23 cellular contexts compared by ENCODE assay signal in the genomic region with DNA sequence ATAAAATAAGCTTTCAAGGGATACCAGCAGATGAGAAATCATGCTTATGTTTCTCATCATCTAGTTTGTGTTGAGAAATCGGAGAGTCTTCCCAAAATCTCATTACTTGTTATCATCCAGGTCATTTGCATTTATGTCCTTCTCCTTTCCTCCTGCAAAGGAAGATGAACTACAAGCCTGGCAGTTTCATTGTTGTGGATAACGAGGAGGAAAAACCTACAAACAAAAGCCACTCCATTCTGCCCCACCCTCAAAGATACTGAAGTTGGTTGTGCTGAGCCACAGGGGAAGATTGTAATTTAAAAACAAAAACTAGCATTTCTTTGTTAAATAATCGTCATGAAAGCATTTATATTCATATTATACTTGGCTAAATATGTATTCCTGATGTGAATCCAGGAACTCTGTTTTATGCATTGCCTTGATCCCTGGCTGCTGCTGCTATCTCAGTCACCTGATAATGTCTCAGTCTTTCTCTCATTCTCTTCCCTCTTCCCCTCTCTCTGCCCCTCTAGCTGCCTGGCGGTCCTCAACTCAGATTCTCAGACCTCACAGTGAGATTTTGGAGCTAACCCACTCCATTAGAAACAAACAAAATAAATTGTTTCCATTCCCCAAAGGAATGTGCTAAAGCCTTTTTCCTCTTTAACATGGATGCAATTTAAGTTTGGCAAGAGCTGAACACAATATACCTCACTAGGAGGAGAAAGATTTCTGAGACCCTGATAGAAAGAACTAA.
"Had no signal": no experiment of that assay in that cellular context is flagged by ENCODE, and none has a peak within 500 bp of the region (broad histone marks: within the 10 kb centered on the region; RNA-seq: fewer than 3 reads in every experiment).

No MANE protein-coding gene starts in this region.

- H3K36me3 ChIP-seq: brain microvascular endothelial cell, esophagus muscularis mucosa, heart left ventricle, neutrophil, ovary, prostate gland, spleen, thyroid gland had no signal

- H3K4me3 Mint-ChIP-seq: activated CD4-positive, alpha-beta T cell treated with anti-CD3 and anti-CD28 coated beads, Interleukin-2, amount 10 ng/mL, durations not matched to agents 7 days and 5 days; activated CD8-positive, alpha-beta T cell treated with anti-CD3 and anti-CD28 coated beads, Interleukin-2, amount 10 ng/mL, durations not matched to agents 7 days and 5 days; activated naive CD4-positive, alpha-beta T cell treated with anti-CD3 and anti-CD28 coated beads, Interleukin-2, amount 50 U/mL, for 24 hours; activated T-helper 1 cell treated with anti-CD3 and anti-CD28 coated beads, Interleukin-12 subunit alpha, Interleukin-12 subunit beta, Interleukin-2, Interleukin-4 antibody, amounts not matched to agents 30 ng/mL and 10 ng/mL and 1 ng/mL, durations not matched to agents 14 hours and 24 hours and 36 hours; mesothelial cell of epicardium; naive thymus-derived CD8-positive, alpha-beta T cell had no signal

- H3K27me3 ChIP-seq: brain microvascular endothelial cell, esophagus muscularis mucosa, heart left ventricle, neutrophil, ovary, spleen, thyroid gland had no signal

- H3K9me3 ChIP-seq: esophagus muscularis mucosa, heart left ventricle, neutrophil, ovary, prostate gland, thyroid gland had no signal

- H3K9me3 Mint-ChIP-seq: activated CD4-positive, alpha-beta T cell treated with anti-CD3 and anti-CD28 coated beads, Interleukin-2, amount 10 ng/mL, durations not matched to agents 7 days and 5 days; activated naive CD4-positive, alpha-beta T cell treated with anti-CD3 and anti-CD28 coated beads, Interleukin-2, amount 50 U/mL, for 24 hours; activated T-helper 1 cell treated with anti-CD3 and anti-CD28 coated beads, Interleukin-12 subunit alpha, Interleukin-12 subunit beta, Interleukin-2, Interleukin-4 antibody, amounts not matched to agents 30 ng/mL and 10 ng/mL and 1 ng/mL, durations not matched to agents 14 hours and 24 hours and 36 hours; mesothelial cell of epicardium had no signal

- H3K4me3 ChIP-seq: esophagus muscularis mucosa, heart left ventricle, ovary, prostate gland, spleen, thyroid gland had no signal

- H3K4me1 ChIP-seq: prostate gland, spleen, thyroid gland had no signal

- DNase-seq: activated CD4-positive, alpha-beta T cell treated with anti-CD3 and anti-CD28 coated beads, Interleukin-2, amount 10 ng/mL, durations not matched to agents 7 days and 5 days; activated CD4-positive, CD25-positive, alpha-beta regulatory T cell treated with anti-CD3 and anti-CD28 coated beads, Interleukin-2, amount 50 U/mL, for 72 hours; activated CD8-positive, alpha-beta T cell treated with anti-CD3 and anti-CD28 coated beads, Interleukin-2, amount 10 ng/mL, durations not matched to agents 7 days and 5 days; activated gamma-delta T cell; aorta; brain microvascular endothelial cell; caudate nucleus; effector CD8-positive, alpha-beta T cell; heart left ventricle; naive thymus-derived CD8-positive, alpha-beta T cell; spleen; stimulated activated CD4-positive, alpha-beta T cell treated with anti-CD3 and anti-CD28 coated beads, Interleukin-4, amount 100 ng/mL, for 1 hour; stimulated activated naive CD4-positive, alpha-beta T cell treated with Interleukin-2 at 50 U/mL for 16 hours; thyroid gland had no signal

- H3K27ac ChIP-seq: brain microvascular endothelial cell, esophagus muscularis mucosa, heart left ventricle, neutrophil, ovary, prostate gland, spleen, thyroid gland, VCaP had no signal

- H3K27me3 Mint-ChIP-seq: activated CD4-positive, alpha-beta T cell treated with anti-CD3 and anti-CD28 coated beads, Interleukin-2, amount 10 ng/mL, durations not matched to agents 7 days and 5 days; activated naive CD4-positive, alpha-beta T cell treated with anti-CD3 and anti-CD28 coated beads, Interleukin-2, amount 50 U/mL, for 24 hours; naive thymus-derived CD8-positive, alpha-beta T cell had no signal

- ATAC-seq: activated CD8-positive, alpha-beta T cell treated with anti-CD3 and anti-CD28 coated beads, Interleukin-2, amount 10 ng/mL, durations not matched to agents 7 days and 5 days; heart left ventricle; left lobe of liver; naive thymus-derived CD8-positive, alpha-beta T cell had no signal

- H3K36me3 Mint-ChIP-seq: mesothelial cell of epicardium had no signal

- H3K4me1 Mint-ChIP-seq: activated CD4-positive, alpha-beta T cell treated with anti-CD3 and anti-CD28 coated beads, Interleukin-2, amount 10 ng/mL, durations not matched to agents 7 days and 5 days; activated naive CD4-positive, alpha-beta T cell treated with anti-CD3 and anti-CD28 coated beads, Interleukin-2, amount 50 U/mL, for 24 hours; naive thymus-derived CD8-positive, alpha-beta T cell had no signal

- H3K27ac Mint-ChIP-seq: activated CD4-positive, alpha-beta T cell treated with anti-CD3 and anti-CD28 coated beads, Interleukin-2, amount 10 ng/mL, durations not matched to agents 7 days and 5 days; activated CD8-positive, alpha-beta T cell treated with anti-CD3 and anti-CD28 coated beads, Interleukin-2, amount 10 ng/mL, durations not matched to agents 7 days and 5 days; activated naive CD4-positive, alpha-beta T cell treated with anti-CD3 and anti-CD28 coated beads, Interleukin-2, amount 50 U/mL, for 24 hours; activated T-helper 1 cell treated with anti-CD3 and anti-CD28 coated beads, Interleukin-12 subunit alpha, Interleukin-12 subunit beta, Interleukin-2, Interleukin-4 antibody, amounts not matched to agents 30 ng/mL and 10 ng/mL and 1 ng/mL, durations not matched to agents 14 hours and 24 hours and 36 hours; mesothelial cell of epicardium; naive thymus-derived CD8-positive, alpha-beta T cell had no signal
